ENCODE assay signal across 28 cellular contexts in the genomic region with DNA sequence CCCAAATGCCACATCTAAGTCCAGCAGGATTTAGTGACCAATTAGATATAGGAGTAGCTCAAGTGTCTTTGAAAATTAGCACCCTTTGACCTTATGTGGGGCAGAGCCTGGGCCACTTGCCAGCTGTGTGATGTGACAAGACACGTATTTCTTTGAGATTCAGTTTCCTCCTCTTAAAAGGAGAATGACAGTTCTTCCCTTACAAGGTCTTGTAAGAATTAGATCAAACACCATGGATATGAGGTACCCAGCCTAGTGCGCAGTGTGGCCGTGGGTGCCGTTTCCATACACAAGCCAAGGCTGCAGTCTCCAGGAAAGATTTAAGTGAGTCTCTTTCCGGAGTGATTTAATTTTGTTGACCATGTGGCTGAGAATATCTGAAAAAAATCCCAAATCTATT.
"Had no signal": no experiment of that assay in that cellular context is flagged by ENCODE, and none has a peak within 500 bp of the region (broad histone marks: within the 10 kb centered on the region; RNA-seq: fewer than 3 reads in every experiment).

No MANE protein-coding gene starts in this region.

- H3K36me3 Mint-ChIP-seq: natural killer cell had no signal

- H3K27ac Mint-ChIP-seq: dendritic cell treated with granulocyte-macrophage colony-stimulating factor and Interleukin-4, amounts not matched to agents 40 ng/mL and 50 ng/mL, for 4 days; natural killer cell; stimulated activated naive B cell treated with anti-CD40 and anti-IgM and Interleukin-4, amounts not matched to agents 10 μg/mL and 1 μg/mL and 100 μg/mL, for 72 hours; stimulated activated naive CD8-positive, alpha-beta T cell treated with anti-CD3 and anti-CD28 coated beads, Interleukin-15, Interleukin-2, amounts not matched to agents 100 ng/mL and 50 ng/mL, for 24 hours had no signal

- H3K36me3 ChIP-seq: colonic mucosa, esophagus squamous epithelium, prostate gland, right atrium auricular region, thoracic aorta, transverse colon, upper lobe of right lung, uterus had no signal

- H3K4me1 Mint-ChIP-seq: natural killer cell, neural crest cell had no signal

- H3K27ac ChIP-seq: colonic mucosa, esophagus squamous epithelium, prostate gland, right atrium auricular region, skin epidermis, thoracic aorta, transverse colon, upper lobe of right lung, uterus had no signal

- FAIRE-seq: islet of Langerhans had no signal

- ATAC-seq: left cardiac atrium; natural killer cell; stimulated activated naive B cell treated with anti-CD40 and anti-IgM and Interleukin-4, amounts not matched to agents 10 μg/mL and 1 μg/mL and 100 μg/mL, for 72 hours; upper lobe of right lung had no signal

- H3K4me3 Mint-ChIP-seq: dendritic cell treated with granulocyte-macrophage colony-stimulating factor and Interleukin-4, amounts not matched to agents 40 ng/mL and 50 ng/mL, for 4 days; natural killer cell; neural crest cell; stimulated activated naive B cell treated with anti-CD40 and anti-IgM and Interleukin-4, amounts not matched to agents 10 μg/mL and 1 μg/mL and 100 μg/mL, for 72 hours; stimulated activated naive CD8-positive, alpha-beta T cell treated with anti-CD3 and anti-CD28 coated beads, Interleukin-15, Interleukin-2, amounts not matched to agents 100 ng/mL and 50 ng/mL, for 24 hours had no signal

- DNase-seq: central memory CD4-positive, alpha-beta T cell; colonic mucosa; effector memory CD4-positive, alpha-beta T cell; erythroblast; esophagus squamous epithelium; foreskin melanocyte; glutamatergic neuron; hippocampal formation; left cardiac atrium; mesenchymal stem cell; midbrain; natural killer cell; stimulated activated CD4-positive, alpha-beta T cell treated with anti-CD3 and anti-CD28 coated beads, Interleukin-15, amount 100 ng/mL, for 24 hours; stimulated activated CD4-positive, alpha-beta T cell treated with anti-CD3 and anti-CD28 coated beads, Interleukin-2, amount 100 ng/mL, for 48 hours; stimulated activated naive B cell treated with anti-CD40 and anti-IgM and Interleukin-4, amounts not matched to agents 10 μg/mL and 1 μg/mL and 100 μg/mL, for 72 hours; transverse colon; upper lobe of right lung; uterus had no signal

- H3K4me1 ChIP-seq: colonic mucosa, prostate gland, uterus had no signal

- H3K27me3 ChIP-seq: colonic mucosa, esophagus squamous epithelium, heart right ventricle, right atrium auricular region, transverse colon, upper lobe of right lung, uterus had no signal

- H3K9me3 Mint-ChIP-seq: natural killer cell had no signal

- H3K4me3 ChIP-seq: colonic mucosa, esophagus squamous epithelium, heart right ventricle, lung, prostate gland, right atrium auricular region, skin epidermis, thoracic aorta, transverse colon, upper lobe of right lung, uterus had no signal

- H3K27me3 Mint-ChIP-seq: dendritic cell treated with granulocyte-macrophage colony-stimulating factor and Interleukin-4, amounts not matched to agents 40 ng/mL and 50 ng/mL, for 4 days; stimulated activated naive B cell treated with anti-CD40 and anti-IgM and Interleukin-4, amounts not matched to agents 10 μg/mL and 1 μg/mL and 100 μg/mL, for 72 hours; stimulated activated naive CD8-positive, alpha-beta T cell treated with anti-CD3 and anti-CD28 coated beads, Interleukin-15, Interleukin-2, amounts not matched to agents 100 ng/mL and 50 ng/mL, for 24 hours had no signal

- H3K9me3 ChIP-seq: colonic mucosa, esophagus squamous epithelium, prostate gland, right atrium auricular region, thoracic aorta, transverse colon, upper lobe of right lung, uterus had no signal
